ENCODE assay signal across 21 cellular contexts in the genomic region with DNA sequence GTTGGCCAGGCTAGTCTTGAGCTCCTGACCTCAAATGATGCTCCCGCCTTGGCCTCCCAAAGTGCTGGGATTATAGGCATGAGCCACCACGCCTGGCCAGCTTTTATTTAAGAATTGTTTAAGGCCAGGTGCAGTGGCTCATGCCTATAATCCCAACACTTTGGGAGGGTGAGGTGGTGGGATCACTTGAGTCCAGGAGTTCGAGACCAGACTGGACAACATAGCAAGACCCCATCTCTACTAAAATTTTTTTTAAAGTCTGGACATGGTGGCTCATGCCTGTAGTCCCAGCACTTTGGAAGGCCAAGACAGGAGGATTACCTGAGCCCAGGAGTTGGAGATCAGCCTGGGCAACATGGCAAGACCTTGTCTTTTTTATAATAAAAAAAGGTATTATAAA. TPM values are rescaled to one million over a fixed set of nuclear protein-coding genes. Genes with fewer than 3 reads are reported as not detected.
DNase-seq lines count a peak whose midpoint lies in the region; ATAC-seq and TF ChIP-seq lines count a peak whose summit lies in the region.
"Had no signal": no experiment of that assay in that cellular context is flagged by ENCODE, and none has a peak within 500 bp of the region (broad histone marks: within the 10 kb centered on the region; RNA-seq: fewer than 3 reads in every experiment).

No MANE protein-coding gene starts in this region.

- H3K27me3 Mint-ChIP-seq in WTC11 (ENCODE audit: low read depth), result peaks cover 25% of the 10 kb centered on the region
- H3K27me3 Mint-ChIP-seq: CD4-positive, alpha-beta memory T cell had no signal

- peaks cover 9% of the 10 kb centered on the region for H3K4me1 Mint-ChIP-seq in WTC11

- H3K36me3 ChIP-seq in left ventricle myocardium inferior, result no peaks in the 10 kb centered on the region
- H3K36me3 ChIP-seq in HEK293 (ENCODE audit: control insufficient read depth in 2 of 2, insufficient read depth in 1 of 2, low read length in 2 of 2), result no peaks in the 10 kb centered on the region

- H3K4me3 ChIP-seq in left ventricle myocardium inferior, result no peak overlapping the region
- no peak overlapping the region for H3K4me3 ChIP-seq in HEK293 (ENCODE audit: low read depth, low read length)
- H3K4me3 ChIP-seq: GM23338 had no signal

- H3K36me3 Mint-ChIP-seq in WTC11, result peaks cover 2% of the 10 kb centered on the region; the same call in 1 of the 2 replicates
- H3K36me3 Mint-ChIP-seq: CD4-positive, alpha-beta memory T cell had no signal

- H3K4me3 Mint-ChIP-seq in WTC11, result no peak overlapping the region
- H3K4me3 Mint-ChIP-seq: CD4-positive, alpha-beta memory T cell; GM23338; H9; HFFc6 had no signal

- H3K27ac ChIP-seq in left ventricle myocardium inferior (replicated peaks) (peak overlapping the region; percentile 88), HEK293 (ENCODE audit: extremely low read depth, low read depth, low read length) (no peak overlapping the region)

- TF ChIP-seq CTCF in left ventricle myocardium inferior (IDR thresholded peaks at IDR 0.05; ENCODE audit: borderline replicate concordance) (no peak), HEK293 (tag by site-specific recombination; IDR thresholded peaks at IDR 0.05) (no peak), WTC11 (IDR thresholded peaks at IDR 0.05) (no peak)

- CTCF ChIA-PET in HEK293 (lab: Yijun Ruan, JAX), result interaction anchor here (0.6 to 12.4 kb wide), 5 partner anchors 18 to 475 kb away, joined by 3 to 266 read pairs (median 3); a partner anchor contains a TSS
- CTCF ChIA-PET in WTC11 (lab: Charles Lee), result interaction anchor here (0.6 to 0.7 kb wide), 2 partner anchors 81 to 161 kb away, joined by 3 to 6 read pairs; no protein-coding TSS in a partner anchor

- intact Hi-C loops in left ventricle myocardium inferior (cut with micrococcal nuclease), result loop anchor here (10.0 kb wide), 1 partner anchor 71 kb away; no protein-coding TSS in a partner anchor
- intact Hi-C loops in Right ventricle myocardium inferior (cut with DNase I), result loop anchor here (5.0 kb wide), 1 partner anchor 49 kb away; no protein-coding TSS in a partner anchor

- DNase-seq in left ventricle myocardium inferior (no peak), Right ventricle myocardium inferior (ENCODE audit: missing footprints) (no peak), WTC11 (ENCODE audit: low spot score) (no peak), HuH-7.5 (ENCODE audit: low spot score) (no peak)
- DNase-seq: C1 segment of cervical spinal cord; Calu3; CD4-positive, alpha-beta memory T cell; COR-L47; DMS53; DMS79 treated with DMSO at 0.1 percent for 48 hours; GF-D8; H9; HFFc6 had no signal

- H3K9me3 Mint-ChIP-seq in WTC11, result peaks cover 6% of the 10 kb centered on the region
- H3K9me3 Mint-ChIP-seq: GM23338, H9, HFFc6 had no signal

- H3K4me1 ChIP-seq in left ventricle myocardium inferior, result peaks cover 45% of the 10 kb centered on the region
- no peaks in the 10 kb centered on the region for H3K4me1 ChIP-seq in HEK293 (ENCODE audit: control insufficient read depth, insufficient read depth, low read length)

- no peak overlapping the region for H3K27ac Mint-ChIP-seq in WTC11
- H3K27ac Mint-ChIP-seq: GM23338, H9, HFFc6 had no signal

- peaks cover 36% of the 10 kb centered on the region for H3K27me3 ChIP-seq in left ventricle myocardium inferior (ENCODE audit: low read depth)

- H3K9me3 ChIP-seq in left ventricle myocardium inferior (replicated peaks) (peaks cover 2% of the 10 kb centered on the region), HEK293 (ENCODE audit: control insufficient read depth, insufficient read depth, low read depth, low read length) (no peaks in the 10 kb centered on the region)

- no peak for ATAC-seq in Right ventricle myocardium inferior
- no peak for ATAC-seq in WTC11
- ATAC-seq: GM23338, HCT116 had no signal

- POLR2A ChIA-PET in HEK293 (lab: Yijun Ruan, JAX) (interaction anchor here (0.6 to 0.7 kb wide), 2 partner anchors 72 to 89 kb away, joined by 4 to 5 read pairs; no protein-coding TSS in a partner anchor), WTC11 (lab: Charles Lee) (interaction anchor here (0.6 kb wide), 2 partner anchors 111 to 175 kb away, joined by 3 read pairs; no protein-coding TSS in a partner anchor)

TF ChIP-seq in HEK293, 187 proteins besides CTCF, POLR2A, EP300 and RAD21:
- TF ChIP-seq, protein P1, sequence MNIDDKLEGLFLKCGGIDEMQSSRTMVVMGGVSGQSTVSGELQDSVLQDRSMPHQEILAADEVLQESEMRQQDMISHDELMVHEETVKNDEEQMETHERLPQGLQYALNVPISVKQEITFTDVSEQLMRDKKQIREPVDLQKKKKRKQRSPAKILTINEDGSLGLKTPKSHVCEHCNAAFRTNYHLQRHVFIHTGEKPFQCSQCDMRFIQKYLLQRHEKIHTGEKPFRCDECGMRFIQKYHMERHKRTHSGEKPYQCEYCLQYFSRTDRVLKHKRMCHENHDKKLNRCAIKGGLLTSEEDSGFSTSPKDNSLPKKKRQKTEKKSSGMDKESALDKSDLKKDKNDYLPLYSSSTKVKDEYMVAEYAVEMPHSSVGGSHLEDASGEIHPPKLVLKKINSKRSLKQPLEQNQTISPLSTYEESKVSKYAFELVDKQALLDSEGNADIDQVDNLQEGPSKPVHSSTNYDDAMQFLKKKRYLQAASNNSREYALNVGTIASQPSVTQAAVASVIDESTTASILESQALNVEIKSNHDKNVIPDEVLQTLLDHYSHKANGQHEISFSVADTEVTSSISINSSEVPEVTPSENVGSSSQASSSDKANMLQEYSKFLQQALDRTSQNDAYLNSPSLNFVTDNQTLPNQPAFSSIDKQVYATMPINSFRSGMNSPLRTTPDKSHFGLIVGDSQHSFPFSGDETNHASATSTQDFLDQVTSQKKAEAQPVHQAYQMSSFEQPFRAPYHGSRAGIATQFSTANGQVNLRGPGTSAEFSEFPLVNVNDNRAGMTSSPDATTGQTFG (tag by site-specific recombination; IDR thresholded peaks at IDR 0.05; ENCODE audit: borderline replicate concordance), result no peak
- TF ChIP-seq, protein P2, sequence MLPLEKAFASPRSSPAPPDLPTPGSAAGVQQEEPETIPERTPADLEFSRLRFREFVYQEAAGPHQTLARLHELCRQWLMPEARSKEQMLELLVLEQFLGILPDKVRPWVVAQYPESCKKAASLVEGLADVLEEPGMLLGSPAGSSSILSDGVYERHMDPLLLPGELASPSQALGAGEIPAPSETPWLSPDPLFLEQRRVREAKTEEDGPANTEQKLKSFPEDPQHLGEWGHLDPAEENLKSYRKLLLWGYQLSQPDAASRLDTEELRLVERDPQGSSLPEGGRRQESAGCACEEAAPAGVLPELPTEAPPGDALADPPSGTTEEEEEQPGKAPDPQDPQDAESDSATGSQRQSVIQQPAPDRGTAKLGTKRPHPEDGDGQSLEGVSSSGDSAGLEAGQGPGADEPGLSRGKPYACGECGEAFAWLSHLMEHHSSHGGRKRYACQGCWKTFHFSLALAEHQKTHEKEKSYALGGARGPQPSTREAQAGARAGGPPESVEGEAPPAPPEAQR (tag by site-specific recombination; IDR thresholded peaks at IDR 0.05), result no peak
- TF ChIP-seq ZBTB8A (tag by site-specific recombination; IDR thresholded peaks at IDR 0.05) (no peak), ZNF174 (tag by site-specific recombination; IDR thresholded peaks at IDR 0.05) (no peak), ZNF121 (tag by site-specific recombination; IDR thresholded peaks at IDR 0.05) (peak; percentile 81), HOXD13 (CRISPR knock-in tag; IDR thresholded peaks at IDR 0.05; ENCODE audit: borderline replicate concordance) (no peak)

TF ChIP-seq in WTC11, 78 proteins besides CTCF, POLR2A, EP300 and RAD21:
- TF ChIP-seq, protein P3, sequence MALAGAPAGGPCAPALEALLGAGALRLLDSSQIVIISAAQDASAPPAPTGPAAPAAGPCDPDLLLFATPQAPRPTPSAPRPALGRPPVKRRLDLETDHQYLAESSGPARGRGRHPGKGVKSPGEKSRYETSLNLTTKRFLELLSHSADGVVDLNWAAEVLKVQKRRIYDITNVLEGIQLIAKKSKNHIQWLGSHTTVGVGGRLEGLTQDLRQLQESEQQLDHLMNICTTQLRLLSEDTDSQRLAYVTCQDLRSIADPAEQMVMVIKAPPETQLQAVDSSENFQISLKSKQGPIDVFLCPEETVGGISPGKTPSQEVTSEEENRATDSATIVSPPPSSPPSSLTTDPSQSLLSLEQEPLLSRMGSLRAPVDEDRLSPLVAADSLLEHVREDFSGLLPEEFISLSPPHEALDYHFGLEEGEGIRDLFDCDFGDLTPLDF (CRISPR knock-in tag; IDR thresholded peaks at IDR 0.05), result no peak
- peak; percentile 13; the same call in 1 of the 2 replicates for TF ChIP-seq ZNF121 (CRISPR knock-in tag; IDR thresholded peaks at IDR 0.05)
TF ChIP-seq in WTC11: peak in this region for 1.

RNA-seq across cellular contexts. Expression of a gene that starts 5.2 kb away (rescaled TPM):
- total RNA-seq in left ventricle myocardium inferior (12.2 TPM), Right ventricle myocardium inferior (19.3 TPM), WTC11 (2021) (4.1 to 5.4 TPM (median 4.1 TPM) in 3 replicates)

RNA-seq across cellular contexts. Expression of a gene that starts 19.7 kb away (rescaled TPM):
- not detected for total RNA-seq in left ventricle myocardium inferior
- total RNA-seq in Right ventricle myocardium inferior, result not detected
- not detected in 3 replicates for total RNA-seq in WTC11 (2021)
- total RNA-seq: A172; A673; Calu3; CD4-positive, alpha-beta memory T cell; Daoy; G401; GM23338; H4; H9; HFFc6 had no signal

RNA-seq across cellular contexts. Expression of a gene that starts 51.2 kb away (rescaled TPM):
- total RNA-seq in left ventricle myocardium inferior (3.7 TPM), Right ventricle myocardium inferior (7.4 TPM), WTC11 (2021) (11.2 to 17.0 TPM (median 11.9 TPM) in 3 replicates)

RNA-seq across cellular contexts. Expression of a gene that starts 53.8 kb away (rescaled TPM):
- total RNA-seq in left ventricle myocardium inferior, result 944 TPM
- 1,018 TPM for total RNA-seq in Right ventricle myocardium inferior
- 1,970 to 2,019 TPM (median 2,012 TPM) in 3 replicates for total RNA-seq in WTC11 (2021)
